In genomic region chr4:129623233-129623632, GRCh38 we compare ENCODE assay signal across 29 cellular contexts.
DNase-seq lines count a peak whose midpoint lies in the region; TF ChIP-seq lines count a peak whose summit lies in the region.
"Had no signal": no experiment of that assay in that cellular context is flagged by ENCODE, and none has a peak within 500 bp of the region (broad histone marks: within the 10 kb centered on the region; RNA-seq: fewer than 3 reads in every experiment).

No MANE protein-coding gene starts in this region.

- H3K36me3 ChIP-seq in Loucy (ENCODE audit: insufficient read depth, low read length) (no peaks in the 10 kb centered on the region), SJCRH30 (no peaks in the 10 kb centered on the region)
- H3K36me3 ChIP-seq in effector memory CD4-positive, alpha-beta T cell (ENCODE audit: control insufficient read depth, insufficient read depth, low read length) = no peaks in the 10 kb centered on the region
- H3K36me3 ChIP-seq: stomach, upper lobe of left lung had no signal

- TF ChIP-seq CTCF in Loucy (conservative IDR thresholded peaks at IDR 0.05; ENCODE audit: low read length) = no peak

- H3K4me3 ChIP-seq in Loucy (ENCODE audit: low read length, poor library complexity, severe bottlenecking) = peak overlapping the region; percentile 51
- no peak overlapping the region for H3K4me3 ChIP-seq in SJCRH30
- H3K4me3 ChIP-seq in effector memory CD4-positive, alpha-beta T cell (ENCODE audit: insufficient read depth, low read depth, low read length, poor library complexity, severe bottlenecking) = no peak overlapping the region
- H3K4me3 ChIP-seq: GM12878, mucosa of descending colon, psoas muscle, stomach, upper lobe of left lung had no signal

- no peak overlapping the region for H3K27ac ChIP-seq in SJCRH30
- H3K27ac ChIP-seq in effector memory CD4-positive, alpha-beta T cell (ENCODE audit: insufficient read depth, low read length, poor library complexity, severe bottlenecking) = no peak overlapping the region
- H3K27ac ChIP-seq: psoas muscle, RWPE1, stomach, upper lobe of left lung, VCaP had no signal

- DNase-seq in NCI-H1694 treated with DMSO at 0.1 percent for 48 hours (lab: John Stamatoyannopoulos, UW) (peak; percentile 1), NCI-H1694 (lab: John Stamatoyannopoulos, UW) (no peak), SJCRH30 (peak; percentile 12 to 38), myocyte (ENCODE audit: low read depth) (peak; percentile 13), ecto neural progenitor cell (ENCODE audit: low spot score) (no peak), AG08395 (ENCODE audit: low spot score) (no peak)
- DNase-seq in effector memory CD4-positive, alpha-beta T cell = no peak
- DNase-seq: 8988T; activated CD4-positive, alpha-beta memory T cell treated with anti-CD3 and anti-CD28 coated beads, Interleukin-2, amount 10 ng/mL, durations not matched to agents 7 days and 5 days; activated naive CD4-positive, alpha-beta T cell treated with anti-CD3 and anti-CD28 coated beads for 36 hours; activated T-cell treated with anti-CD3 and anti-CD28 coated beads, Interleukin-2, amount 50 U/mL, for 1 hour; C1 segment of cervical spinal cord; effector CD8-positive, alpha-beta T cell; GDM1; glutamatergic neuron; H7; left ventricle myocardium superior; mucosa of descending colon; NCI-H82; psoas muscle; small intestine; stimulated activated CD4-positive, alpha-beta T cell treated with anti-CD3 and anti-CD28 coated beads, Interleukin-4, amount 100 ng/mL, for 24 hours; stomach; T-helper 17 cell; upper lobe of left lung had no signal

- no peaks in the 10 kb centered on the region for H3K9me3 ChIP-seq in Loucy (ENCODE audit: insufficient read depth, low read depth, low read length)
- H3K9me3 ChIP-seq in SJCRH30 (replicated peaks) = no peaks in the 10 kb centered on the region
- H3K9me3 ChIP-seq in effector memory CD4-positive, alpha-beta T cell (ENCODE audit: control insufficient read depth, low read length) = no peaks in the 10 kb centered on the region
- H3K9me3 ChIP-seq: mucosa of descending colon, psoas muscle, stomach, upper lobe of left lung had no signal

- no peaks in the 10 kb centered on the region for H4K20me1 ChIP-seq in Loucy (ENCODE audit: insufficient read depth, low read length, poor library complexity, severe bottlenecking)

- H3K27me3 ChIP-seq in Loucy (ENCODE audit: insufficient read depth, low read length, poor library complexity, severe bottlenecking) (no peaks in the 10 kb centered on the region), SJCRH30 (no peaks in the 10 kb centered on the region)
- H3K27me3 ChIP-seq in effector memory CD4-positive, alpha-beta T cell (replicated peaks; ENCODE audit: control insufficient read depth, insufficient read depth, low read length, poor library complexity, severe bottlenecking) = no peaks in the 10 kb centered on the region
- H3K27me3 ChIP-seq: stomach, upper lobe of left lung had no signal

- H3K9ac ChIP-seq in Loucy (ENCODE audit: low read depth, low read length, poor library complexity, severe bottlenecking) = peak overlapping the region; percentile 65

- H3K79me2 ChIP-seq in Loucy (ENCODE audit: insufficient read depth, low read length) = no peaks in the 10 kb centered on the region

- peaks cover 7% of the 10 kb centered on the region for H3F3A ChIP-seq in Loucy (ENCODE audit: low read depth)

- peak overlapping the region; percentile 73 for H3K4me2 ChIP-seq in Loucy (ENCODE audit: low read depth, low read length, poor library complexity, severe bottlenecking)

- H2AFZ ChIP-seq in Loucy (ENCODE audit: low read length) = peak overlapping the region; percentile 66

- H3K4me1 ChIP-seq in Loucy (ENCODE audit: insufficient read depth, low read length, poor library complexity, severe bottlenecking) (peaks cover 25% of the 10 kb centered on the region), SJCRH30 (peaks cover 3% of the 10 kb centered on the region; the same call in 1 of the 2 replicates)
- no peaks in the 10 kb centered on the region for H3K4me1 ChIP-seq in effector memory CD4-positive, alpha-beta T cell (ENCODE audit: control insufficient read depth, insufficient read depth, low read length, poor library complexity, severe bottlenecking)
- H3K4me1 ChIP-seq: psoas muscle, stomach, upper lobe of left lung had no signal

- no peaks in the 10 kb centered on the region for H3K9me2 ChIP-seq in Loucy (replicated peaks; ENCODE audit: low read depth, low read length)

Comparison
In these comparisons a context has a peak if more than half of its experiments do, and no peak if none do; other contexts are left out.
1. DNase-seq: peak in NCI-H1694 treated with DMSO at 0.1 percent for 48 hours (single experiment), SJCRH30 (2 of 2) and myocyte (single experiment); none in NCI-H1694 (single experiment), effector memory CD4-positive, alpha-beta T cell (0 of 3), ecto neural progenitor cell (single experiment) and AG08395 (single experiment).